ENCODE assay signal across 8 cellular contexts in genomic region chr9:1939926-1940368, GRCh38.
DNase-seq lines count a peak whose midpoint lies in the region; ATAC-seq, FAIRE-seq and TF ChIP-seq lines count a peak whose summit lies in the region.

No MANE protein-coding gene starts in this region.

- 14% methylated on average over 7 of the region's 7 CpGs for WGBS in GM12878 (ENCODE audit: insufficient coverage, insufficient replicate concordance, low lambda C conversion rate, missing lambda C conversion rate)
- no CpG with 5 or more reads among the region's 7 CpGs for WGBS in mesendoderm (ENCODE audit: extremely low coverage, insufficient coverage, low lambda C conversion rate)

- no peaks in the 10 kb centered on the region for H3K79me1 ChIP-seq in mesendoderm (ENCODE audit: low read length)

- H3K4ac ChIP-seq in mesendoderm (ENCODE audit: low read depth, low read length): no peak overlapping the region

- no peak overlapping the region for H3K56ac ChIP-seq in mesendoderm (ENCODE audit: low read length)

- DNase-seq in DMS79 treated with DMSO at 0.1 percent for 48 hours (lab: John Stamatoyannopoulos, UW) (peak; percentile 16), DMS79 (lab: John Stamatoyannopoulos, UW) (no peak), GM12878 (ENCODE audit: low read depth, low spot score) (peak; percentile 82), mesendoderm (peak; percentile 67), ureter (ENCODE audit: low spot score) (no peak)

- H4K20me1 ChIP-seq in OCI-LY3 (ENCODE audit: insufficient read depth, low read length) (no peaks in the 10 kb centered on the region), GM12878 (ENCODE audit: control insufficient read depth, insufficient read depth) (no peaks in the 10 kb centered on the region)

- no peak overlapping the region for H2BK120ac ChIP-seq in mesendoderm (ENCODE audit: low read depth, low read length)

- H3K36me3 ChIP-seq in OCI-LY3 (replicated peaks; ENCODE audit: low read depth, low read length) (peaks cover 4% of the 10 kb centered on the region), GM12878 (ENCODE audit: control insufficient read depth in 2 of 2, insufficient read depth in 2 of 2, low read length in 1 of 2) (no peaks in the 10 kb centered on the region), mesendoderm (ENCODE audit: control insufficient read depth, insufficient read depth, low read length) (no peaks in the 10 kb centered on the region)

- no peak overlapping the region for H2BK15ac ChIP-seq in mesendoderm (replicated peaks; ENCODE audit: low read depth)

- TF ChIP-seq CTCF in OCI-LY3 (IDR thresholded peaks at IDR 0.05; ENCODE audit: low read depth, low read length): peak; percentile 93
- peak; percentile 94 to 99 (median 97) for TF ChIP-seq CTCF in GM12878 (IDR thresholded peaks at IDR 0.05 in 2 of 3, conservative IDR thresholded peaks at IDR 0.05 in 1 of 3; ENCODE audit: control insufficient read depth in 2 of 3, extremely low read depth in 1 of 3, insufficient read depth in 1 of 3, low read depth in 3 of 3, low read length in 3 of 3)

- no peak overlapping the region for H4K5ac ChIP-seq in mesendoderm (ENCODE audit: low read length)

- POLR2A ChIA-PET in GM12878 (lab: Charles Lee): interaction anchor here (0.8 to 1.9 kb wide), 9 partner anchors 10 to 102 kb away, joined by 4 to 11 read pairs (median 6); no protein-coding TSS in a partner anchor

- H2AK5ac ChIP-seq in mesendoderm (ENCODE audit: low read length): no peak overlapping the region

- no peak overlapping the region for H2BK5ac ChIP-seq in mesendoderm (ENCODE audit: low read length)

- ATAC-seq in GM21390 (IDR thresholded peaks at IDR 0.05; ENCODE audit: unreplicated experiment): peak; percentile 73
- peak; percentile 81 for ATAC-seq in HG03520 (IDR thresholded peaks at IDR 0.05; ENCODE audit: unreplicated experiment)
- ATAC-seq in GM12878: peak; percentile 87

- intact Hi-C loops in GM12878 (cut with micrococcal nuclease; ENCODE audit: unreplicated experiment): loop anchor here (1.0 to 5.0 kb wide), 8 partner anchors 73 to 478 kb away; no protein-coding TSS in a partner anchor

- peak overlapping the region; percentile 69 for H3K4me3 ChIP-seq in OCI-LY3 (ENCODE audit: low read length)
- H3K4me3 ChIP-seq in GM12878: peak overlapping the region; percentile 39
- H3K4me3 ChIP-seq in mesendoderm (ENCODE audit: low read length): no peak overlapping the region

- BruUV-seq in GM12878 (replicated peaks; lab: Mats Ljungman, UMichigan): no TSS peak

- TF ChIP-seq EP300 in GM12878 (IDR thresholded peaks at IDR 0.05; ENCODE audit: borderline replicate concordance in 1 of 2, control insufficient read depth in 1 of 2, low read depth in 2 of 2, low read length in 2 of 2): peak; percentile 19 to 23; a peak in 1 of 4 replicates

- peak overlapping the region; percentile 90 for H3K4me2 ChIP-seq in OCI-LY3 (ENCODE audit: low read length)
- peak overlapping the region; percentile 98 for H3K4me2 ChIP-seq in GM12878 (ENCODE audit: control insufficient read depth, insufficient read depth)
- H3K4me2 ChIP-seq in mesendoderm (ENCODE audit: low read length): no peak overlapping the region

- H4K8ac ChIP-seq in mesendoderm (ENCODE audit: low read depth, low read length): no peak overlapping the region

- no peaks in the 10 kb centered on the region for H3K9me3 ChIP-seq in OCI-LY3 (ENCODE audit: insufficient read depth, low read length)
- H3K9me3 ChIP-seq in GM12878 (replicated peaks; ENCODE audit: control insufficient read depth, insufficient read depth, low read length): peaks cover 3% of the 10 kb centered on the region; the same call in 2 of the 3 replicates

- RAD21 ChIA-PET in GM12878 (lab: Charles Lee; ENCODE audit: unreplicated experiment): interaction anchor here (0.7 to 4.8 kb wide), 50 partner anchors 10 to 673 kb away, joined by 3 to 62 read pairs (median 5); partner anchors contain the start of gene SMARCA2

- H3K4me1 ChIP-seq in OCI-LY3 (ENCODE audit: low read length) (peaks cover 69% of the 10 kb centered on the region), GM12878 (ENCODE audit: control insufficient read depth, insufficient read depth, low read length) (peaks cover 25% of the 10 kb centered on the region), mesendoderm (ENCODE audit: control insufficient read depth, low read depth, low read length) (no peaks in the 10 kb centered on the region)

- H3K79me2 ChIP-seq in OCI-LY3 (ENCODE audit: low read length) (no peaks in the 10 kb centered on the region), GM12878 (ENCODE audit: control insufficient read depth, insufficient read depth, low read length) (no peaks in the 10 kb centered on the region), mesendoderm (ENCODE audit: control insufficient read depth, insufficient read depth, low read length) (no peaks in the 10 kb centered on the region)

- H3K27me3 ChIP-seq in OCI-LY3 (ENCODE audit: low read depth, low read length): no peaks in the 10 kb centered on the region
- no peaks in the 10 kb centered on the region for H3K27me3 ChIP-seq in GM12878 (replicated peaks in 1 of 2; ENCODE audit: control insufficient read depth in 2 of 2, insufficient read depth in 2 of 2, low read length in 1 of 2)
- no peaks in the 10 kb centered on the region for H3K27me3 ChIP-seq in mesendoderm (ENCODE audit: insufficient read depth, low read length, poor library complexity)

- TF ChIP-seq RAD21 in GM12878 (IDR thresholded peaks at IDR 0.05; ENCODE audit: insufficient read depth, low read depth, low read length): peak; percentile 95

- peak overlapping the region; percentile 98 for H3K9ac ChIP-seq in OCI-LY3 (ENCODE audit: low read length)
- H3K9ac ChIP-seq in GM12878 (ENCODE audit: control insufficient read depth, insufficient read depth, low read length): peak overlapping the region; percentile 79
- no peak overlapping the region for H3K9ac ChIP-seq in mesendoderm (ENCODE audit: low read length)

- H3K27ac ChIP-seq in OCI-LY3 (ENCODE audit: low read length): peak overlapping the region; percentile 100
- peak overlapping the region; percentile 97 for H3K27ac ChIP-seq in GM12878 (ENCODE audit: control insufficient read depth, insufficient read depth)
- H3K27ac ChIP-seq in mesendoderm (ENCODE audit: low read depth, low read length): no peak overlapping the region

- SMC1A ChIA-PET in GM12878 (lab: Charles Lee; ENCODE audit: uncharacterized antibody, unreplicated experiment): interaction anchor here (0.6 to 6.9 kb wide), 49 partner anchors 10 to 929 kb away, joined by 3 to 90 read pairs (median 5); partner anchors contain the start of gene SMARCA2

- H3K18ac ChIP-seq in mesendoderm (ENCODE audit: low read length): no peak overlapping the region

- no peak overlapping the region for H3K23ac ChIP-seq in mesendoderm (ENCODE audit: low read length)

- TF ChIP-seq POLR2A in GM12878 (IDR thresholded peaks at IDR 0.05; ENCODE audit: low read depth, low read length): no peak

- in situ Hi-C loops in GM12878 (cut with MboI): loop anchor here (5.0 kb wide), 1 partner anchor 63 kb away; no protein-coding TSS in a partner anchor

- peak overlapping the region; percentile 57 for H2AFZ ChIP-seq in OCI-LY3 (ENCODE audit: low read depth, low read length)
- peak overlapping the region; percentile 67 for H2AFZ ChIP-seq in GM12878 (ENCODE audit: control insufficient read depth, low read depth, low read length)

- FAIRE-seq in GM12878 (lab: Jason Lieb, UNC): peak; percentile 90

- CTCF ChIA-PET in GM12878 (lab: Yijun Ruan, JAX): interaction anchor here (0.5 to 5.8 kb wide), 51 partner anchors 10 to 931 kb away, joined by 3 to 94 read pairs (median 4); partner anchors contain the start of gene SMARCA2

TF ChIP-seq in GM12878, 131 proteins besides CTCF, POLR2A, EP300 and RAD21 (continues in another document):
- TF ChIP-seq RB1 (IDR thresholded peaks at IDR 0.05; ENCODE audit: borderline replicate concordance) (no peak), CBFB (IDR thresholded peaks at IDR 0.05; ENCODE audit: low read depth) (no peak), MTA2 (IDR thresholded peaks at IDR 0.05; ENCODE audit: low read depth) (no peak), CBX3 (IDR thresholded peaks at IDR 0.05; ENCODE audit: borderline replicate concordance, low read depth) (no peak), ATF7 (IDR thresholded peaks at IDR 0.05; ENCODE audit: low read depth) (peak; percentile 39; the same call in 1 of the 2 replicates), CEBPB (IDR thresholded peaks at IDR 0.05; ENCODE audit: borderline replicate concordance in 1 of 2, low read depth in 2 of 2, low read length in 2 of 2) (no peak), TAF1 (IDR thresholded peaks at IDR 0.05; ENCODE audit: borderline replicate concordance, low read depth, low read length) (peak; percentile 19; the same call in 1 of the 2 replicates), MXI1 (IDR thresholded peaks at IDR 0.05; ENCODE audit: low read depth, low read length) (peak; percentile 26; the same call in 1 of the 2 replicates), USF1 (IDR thresholded peaks at IDR 0.05; ENCODE audit: borderline replicate concordance, extremely low read length, insufficient read depth, low read depth, low read length) (no peak)

Comparison
In these comparisons a context has a peak if more than half of its experiments do, and no peak if none do; other contexts are left out.
1. DNase-seq: peak in DMS79 treated with DMSO at 0.1 percent for 48 hours (single experiment), GM12878 (single experiment) and mesendoderm (single experiment); none in DMS79 (single experiment) and ureter (single experiment).
2. Peak in every context shown above with its lines, with median percentiles within 50 percentile points of each other: ATAC-seq.